15 cellular contexts compared by ENCODE assay signal in the genomic region with DNA sequence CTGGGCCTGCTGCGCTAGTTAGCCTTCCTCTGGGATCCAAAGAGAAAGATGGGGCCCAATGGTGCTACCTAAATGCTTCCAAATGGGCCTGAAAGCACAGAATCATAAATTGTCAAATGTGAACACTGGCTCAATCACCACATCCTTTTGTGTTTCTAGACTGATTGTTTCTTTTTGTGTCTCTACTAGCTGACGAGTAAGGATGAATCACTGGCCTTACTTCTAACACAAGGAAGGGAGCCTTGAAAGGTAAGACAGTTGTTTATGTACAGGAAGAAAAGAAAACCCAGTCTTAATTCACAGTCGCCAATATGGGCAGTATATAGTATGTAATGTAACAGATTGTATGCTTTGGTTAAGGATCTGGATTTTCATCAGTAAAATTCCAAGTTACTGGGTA.
"Had no signal": no experiment of that assay in that cellular context is flagged by ENCODE, and none has a peak within 500 bp of the region (broad histone marks: within the 10 kb centered on the region; RNA-seq: fewer than 3 reads in every experiment).

No MANE protein-coding gene starts in this region.

- H3K27ac ChIP-seq: dorsolateral prefrontal cortex, ovary, spleen, stomach, thoracic aorta, upper lobe of right lung had no signal

- H3K36me3 ChIP-seq: ovary, spleen, stomach, thoracic aorta, upper lobe of right lung had no signal

- H3K4me1 ChIP-seq: spleen, upper lobe of right lung had no signal

- H3K27me3 ChIP-seq: dorsolateral prefrontal cortex, ovary, spleen, stomach, upper lobe of right lung had no signal

- H3K4me3 ChIP-seq: dorsolateral prefrontal cortex, ovary, spleen, stomach, thoracic aorta, upper lobe of right lung had no signal

- H3K9me3 ChIP-seq: ovary, stomach, thoracic aorta, upper lobe of right lung had no signal

- ATAC-seq: esophagus mucosa, sciatic nerve, upper lobe of right lung had no signal

- DNase-seq: activated CD4-positive, alpha-beta T cell treated with anti-CD3 and anti-CD28 coated beads, Interleukin-2, amount 10 ng/mL, durations not matched to agents 24 days and 14 days; activated CD4-positive, CD25-positive, alpha-beta regulatory T cell; activated CD8-positive, alpha-beta memory T cell treated with anti-CD3 and anti-CD28 coated beads for 24 hours; activated naive CD4-positive, alpha-beta T cell treated with anti-CD3 and anti-CD28 coated beads, Interleukin-2, amount 50 U/mL, for 16 hours; dorsolateral prefrontal cortex; hypothalamus; kidney glomerular epithelial cell; nephron progenitor cell; ovary; spleen; stomach; upper lobe of right lung had no signal
